8 cellular contexts compared by ENCODE assay signal in genomic region chr12:93571854-93572711, GRCh38. TPM values are rescaled to one million over a fixed set of nuclear protein-coding genes. Genes with fewer than 3 reads are reported as not detected.
A peak's percentile ranks its signal among the peaks of the same experiment; 100 is the strongest.
DNase-seq lines count a peak whose midpoint lies in the region; ATAC-seq and TF ChIP-seq lines count a peak whose summit lies in the region.

Gene SOCS2, plus strand, starts transcription at chr12:93572675. Its CDS starts 223 bp downstream, at chr12:93572898.

- intact Hi-C loops in Caco-2 (cut with micrococcal nuclease; ENCODE audit: unreplicated experiment), result loop anchor here (1.0 to 5.0 kb wide), 4 partner anchors 105 to 507 kb away; partner anchors contain the start of gene CRADD

- no TSS peak for BruUV-seq in Caco-2 (replicated peaks; lab: Mats Ljungman, UMichigan)

- H3K27me3 Mint-ChIP-seq in Caco-2 (ENCODE audit: insufficient read depth, unreplicated experiment), result no peaks in the 10 kb centered on the region
- peaks cover 19% of the 10 kb centered on the region for H3K27me3 Mint-ChIP-seq in brain

- H3K79me2 ChIP-seq in SK-N-SH (ENCODE audit: insufficient read depth) (peaks cover 75% of the 10 kb centered on the region), smooth muscle cell (ENCODE audit: low read depth) (peaks cover 23% of the 10 kb centered on the region)

- H3K9me2 ChIP-seq in SK-N-SH, result no peaks in the 10 kb centered on the region

- no peaks in the 10 kb centered on the region for H3K36me3 ChIP-seq in Caco-2 (ENCODE audit: control insufficient read depth, insufficient read depth, low read length)
- H3K36me3 ChIP-seq in SK-N-SH (replicated peaks in 1 of 2; ENCODE audit: control insufficient read depth in 1 of 2, insufficient read depth in 2 of 2, low read length in 1 of 2), result peaks cover 25 to 28% of the 10 kb centered on the region in 2 experiments
- H3K36me3 ChIP-seq in smooth muscle cell (ENCODE audit: low read depth), result no peaks in the 10 kb centered on the region

- TF ChIP-seq RAD21 in SK-N-SH (IDR thresholded peaks at IDR 0.05; ENCODE audit: low read length), result no peak

- ATAC-seq in HG02678 (IDR thresholded peaks at IDR 0.05; ENCODE audit: unreplicated experiment), result peak; percentile 4

- peaks cover 17% of the 10 kb centered on the region for H3K4me1 Mint-ChIP-seq in Caco-2 (ENCODE audit: low read depth, unreplicated experiment)
- peaks cover 29% of the 10 kb centered on the region for H3K4me1 Mint-ChIP-seq in brain

- DNase-seq in Caco-2, result peak; percentile 69 to 71
- DNase-seq in SK-N-SH, result peak; percentile 84
- peak; percentile 50 for DNase-seq in iPS-NIHi11 (ENCODE audit: low spot score)
- no peak for DNase-seq in smooth muscle cell (lab: John Stamatoyannopoulos, UW; ENCODE audit: unreplicated experiment)
- no peak for DNase-seq in HT-29 (ENCODE audit: low spot score)
- DNase-seq in HK-2 (ENCODE audit: unreplicated experiment), result no peak

- H3K27me3 ChIP-seq in Caco-2 (replicated peaks; ENCODE audit: control insufficient read depth, insufficient read depth, low read length) (no peaks in the 10 kb centered on the region), SK-N-SH (ENCODE audit: insufficient read depth) (no peaks in the 10 kb centered on the region), smooth muscle cell (ENCODE audit: low read depth) (peaks cover 6% of the 10 kb centered on the region)

- H3K27ac ChIP-seq in SK-N-SH (ENCODE audit: low read depth in 2 of 2, low read length in 1 of 2) (peak within 1 kb of the TSS; percentile 90 to 92), smooth muscle cell (ENCODE audit: low read depth) (peak within 1 kb of the TSS; percentile 37)

- H3K27ac Mint-ChIP-seq in Caco-2 (ENCODE audit: unreplicated experiment) (peak within 1 kb of the TSS; percentile 94), brain (peak within 1 kb of the TSS; percentile 80 to 97 (median 89))

- TF ChIP-seq CTCF in Caco-2 (IDR thresholded peaks at IDR 0.05; ENCODE audit: insufficient read depth in 1 of 2, low read depth in 1 of 2, low read length in 1 of 2, severe bottlenecking in 1 of 2, unreplicated experiment in 1 of 2) (no peak), SK-N-SH (IDR thresholded peaks at IDR 0.05) (no peak), brain (conservative IDR thresholded peaks at IDR 0.05) (no peak), smooth muscle cell (IDR thresholded peaks at IDR 0.05; ENCODE audit: borderline replicate concordance, insufficient read depth, poor library complexity, severe bottlenecking) (no peak)

- H3K9me3 Mint-ChIP-seq in Caco-2 (ENCODE audit: unreplicated experiment), result no peaks in the 10 kb centered on the region
- H3K9me3 Mint-ChIP-seq in brain, result peaks cover 0 to 3% (median 0%) of the 10 kb centered on the region in 5 experiments

- POLR2A ChIA-PET in Caco-2 (lab: Charles Lee), result interaction anchor here (0.7 kb wide), 1 partner anchor 10 kb away, joined by 3 read pairs; no protein-coding TSS in a partner anchor
- POLR2A ChIA-PET in SK-N-SH (lab: Yijun Ruan, JAX), result interaction anchor here (1.1 to 2.1 kb wide), 2 partner anchors 105 to 530 kb away, joined by 4 to 6 read pairs; partner anchors contain the start of gene CRADD

- H4K20me1 ChIP-seq in SK-N-SH (ENCODE audit: insufficient read depth), result no peaks in the 10 kb centered on the region
- no peaks in the 10 kb centered on the region for H4K20me1 ChIP-seq in smooth muscle cell (ENCODE audit: low read depth)

- CTCF ChIA-PET in Caco-2 (lab: Charles Lee) (interaction anchor here (2.2 kb wide), 1 partner anchor 529 kb away, joined by 10 read pairs; no protein-coding TSS in a partner anchor), SK-N-SH (lab: Yijun Ruan, JAX) (interaction anchor here (1.2 to 10.1 kb wide), 7 partner anchors 12 to 530 kb away, joined by 3 to 149 read pairs (median 8); no protein-coding TSS in a partner anchor)

- H3K4me3 Mint-ChIP-seq in Caco-2 (ENCODE audit: unreplicated experiment) (peak within 1 kb of the TSS; percentile 82), brain (peak within 1 kb of the TSS; percentile 89 to 97 (median 93))

- peaks cover 17% of the 10 kb centered on the region for H3K4me1 ChIP-seq in Caco-2
- H3K4me1 ChIP-seq in SK-N-SH (ENCODE audit: control insufficient read depth in 1 of 2, insufficient read depth in 2 of 2, low read depth in 1 of 2, low read length in 1 of 2), result peaks cover 0 to 17% of the 10 kb centered on the region in 2 experiments; a peak in 1 of 4 replicates
- peaks cover 15% of the 10 kb centered on the region for H3K4me1 ChIP-seq in smooth muscle cell (ENCODE audit: low read depth)

- no peak for TF ChIP-seq EP300 in SK-N-SH (IDR thresholded peaks at IDR 0.05; ENCODE audit: borderline replicate concordance in 1 of 2, low read depth in 1 of 2, low read length in 1 of 2)

- peak within 1 kb of the TSS; percentile 49 for H3K4me3 ChIP-seq in Caco-2 (ENCODE audit: low read depth, low read length)
- peak within 1 kb of the TSS; percentile 71 to 97 for H3K4me3 ChIP-seq in SK-N-SH (ENCODE audit: low read depth in 2 of 2, low read length in 1 of 2)
- peak within 1 kb of the TSS; percentile 76 for H3K4me3 ChIP-seq in smooth muscle cell

- H3K4me2 ChIP-seq in SK-N-SH (peak within 1 kb of the TSS; percentile 100), smooth muscle cell (peak within 1 kb of the TSS; percentile 100)

- peak within 1 kb of the TSS; percentile 69; the same call in 1 of the 2 replicates for H2AFZ ChIP-seq in SK-N-SH (ENCODE audit: low read depth)
- peak within 1 kb of the TSS; percentile 94 for H2AFZ ChIP-seq in smooth muscle cell (ENCODE audit: low read depth)

- H3K9ac ChIP-seq in SK-N-SH (peak within 1 kb of the TSS; percentile 96), smooth muscle cell (ENCODE audit: low read depth) (peak within 1 kb of the TSS; percentile 30)

- H3F3A ChIP-seq in SK-N-SH (replicated peaks; ENCODE audit: insufficient read depth) (no peaks in the 10 kb centered on the region), smooth muscle cell (ENCODE audit: low read depth) (no peaks in the 10 kb centered on the region)

- H3K9me3 ChIP-seq in Caco-2 (no peaks in the 10 kb centered on the region), SK-N-SH (no peaks in the 10 kb centered on the region), smooth muscle cell (replicated peaks; ENCODE audit: low read depth) (no peaks in the 10 kb centered on the region)

- H3K36me3 Mint-ChIP-seq in Caco-2 (ENCODE audit: insufficient read depth, unreplicated experiment) (peaks cover 62% of the 10 kb centered on the region), brain (peaks cover 22% of the 10 kb centered on the region)

- 61% methylated on average over 17 of the region's 71 CpGs for WGBS in SK-N-SH (ENCODE audit: low lambda C conversion rate)
- WGBS in smooth muscle cell (ENCODE audit: low lambda C conversion rate), result under 1% methylated on average over 53 of the region's 71 CpGs

TF ChIP-seq in SK-N-SH, 30 proteins besides CTCF, POLR2A, EP300 and RAD21:
- TF ChIP-seq MAX (IDR thresholded peaks at IDR 0.05; ENCODE audit: low read depth), result no peak
- peak; percentile 39 for TF ChIP-seq GATA2 (CRISPR knock-in tag; IDR thresholded peaks at IDR 0.05)

RNA-seq across cellular contexts. Expression of gene SOCS2, which starts in this region (rescaled TPM):
- total RNA-seq in Caco-2 (2022) (95.4 and 96.6 TPM in 2 replicates), smooth muscle cell (18.6 and 20.1 TPM in 2 replicates)
- polyA plus RNA-seq in SK-N-SH (2012; rRNA removed) (24.1 and 24.8 TPM in 2 replicates), brain (ENCODE audit: insufficient read depth, low read depth, low replicate concordance) (2.7 TPM), smooth muscle cell (4.9 and 10.8 TPM in 2 replicates)
- polyA plus RNA-seq in SK-N-SH (2012; cell fraction: cytosol; rRNA removed), result 20.5 and 22.0 TPM in 2 replicates
- 50.8 and 66.2 TPM in 2 replicates for polyA plus RNA-seq in SK-N-SH (2012; cell fraction: nucleus; rRNA removed)
- 0.13 and 1.0 TPM in 2 replicates for total RNA-seq in HT-29 (2014; rRNA removed; shearing (Covaris generic))

Comparison
In these comparisons a context has a peak if more than half of its experiments do, and no peak if none do; other contexts are left out.
1. DNase-seq: peak in Caco-2 (2 of 2), SK-N-SH (single experiment) and iPS-NIHi11 (single experiment); none in smooth muscle cell (single experiment), HT-29 (single experiment) and HK-2 (single experiment).
2. Peak in every context shown above with its lines, with median percentiles within 50 percentile points of each other: H3K4me3 ChIP-seq.